In the genomic region with DNA sequence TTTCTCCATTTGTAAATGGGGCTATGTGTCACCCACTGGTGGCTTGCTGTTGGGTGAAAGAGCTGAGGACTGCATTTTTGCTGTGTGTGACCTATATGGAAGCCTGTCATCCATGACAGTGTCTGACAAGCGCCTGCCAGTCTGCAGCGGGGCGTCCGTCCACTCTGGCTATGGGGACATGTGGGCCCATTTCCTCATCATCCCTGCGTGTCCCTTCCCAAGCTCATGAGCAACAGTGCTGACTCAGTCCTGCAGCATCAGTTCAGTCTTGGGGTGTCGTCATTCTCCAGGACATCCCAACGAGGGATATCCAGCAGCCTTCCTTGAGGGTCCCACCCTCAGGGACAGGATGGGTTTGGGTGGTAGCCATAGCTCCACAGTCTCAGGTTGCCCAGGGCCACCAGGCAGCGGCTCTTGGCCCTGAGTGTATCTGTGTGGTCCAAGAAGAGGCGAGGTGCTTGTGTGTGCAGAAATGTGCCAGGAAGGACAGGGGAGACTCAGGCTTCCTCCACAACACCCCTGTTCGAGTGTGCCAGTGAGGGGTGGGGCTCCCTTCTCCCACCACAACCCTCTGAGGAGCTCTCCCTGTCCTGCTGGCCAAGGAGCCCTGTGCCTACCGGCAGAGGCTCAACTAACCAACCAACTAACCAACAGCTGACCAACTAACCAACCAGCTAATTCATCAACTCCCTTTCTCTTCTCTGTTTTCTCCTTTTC, we compare ENCODE assay signal across 28 cellular contexts. TPM values are rescaled to one million over a fixed set of nuclear protein-coding genes. Genes with fewer than 3 reads are reported as not detected.
DNase-seq lines count a peak whose midpoint lies in the region; ATAC-seq and TF ChIP-seq lines count a peak whose summit lies in the region.
"Had no signal": no experiment of that assay in that cellular context is flagged by ENCODE, and none has a peak within 500 bp of the region (broad histone marks: within the 10 kb centered on the region; RNA-seq: fewer than 3 reads in every experiment).

No MANE protein-coding gene starts in this region.

- DNase-seq in activated CD8-positive, alpha-beta memory T cell treated with anti-CD3 and anti-CD28 coated beads for 24 hours = peak; percentile 57
- no peak for DNase-seq in activated CD8-positive, alpha-beta memory T cell treated with anti-CD3 and anti-CD28 coated beads, Interleukin-2, amount 10 ng/mL, durations not matched to agents 7 days and 5 days
- no peak for DNase-seq in CD4-positive, alpha-beta T cell
- no peak for DNase-seq in naive thymus-derived CD4-positive, alpha-beta T cell
- DNase-seq in Karpas-422 (no peak), foreskin fibroblast (no peak), GM19240 (ENCODE audit: insufficient read length, low spot score) (no peak)
- DNase-seq: activated CD4-positive, alpha-beta T cell treated with anti-CD3 and anti-CD28 coated beads, Interleukin-2, amount 50 U/mL, for 1 hour; AML-193; amygdala; Caco-2; DMS79 treated with DMSO at 0.1 percent for 48 hours; GF-D8; Kasumi-1; naive B cell; NCI-H146; NCI-H524; ovary; Right ventricle myocardium superior; stomach; tibial artery had no signal

- peak overlapping the region; percentile 29 for H3K27ac ChIP-seq in CD4-positive, alpha-beta T cell (ENCODE audit: low read depth, low read length)
- peak overlapping the region; percentile 84 for H3K27ac ChIP-seq in naive thymus-derived CD4-positive, alpha-beta T cell (ENCODE audit: low read depth, low read length)
- no peak overlapping the region for H3K27ac ChIP-seq in Karpas-422 (ENCODE audit: low read length)
- H3K27ac ChIP-seq: A549, ovary, stomach, tibial artery, VCaP had no signal

- peaks cover 7% of the 10 kb centered on the region for H3K27me3 Mint-ChIP-seq in activated CD8-positive, alpha-beta memory T cell treated with anti-CD3 and anti-CD28 coated beads, Interleukin-2, amount 10 ng/mL, durations not matched to agents 7 days and 5 days
- no peaks in the 10 kb centered on the region for H3K27me3 Mint-ChIP-seq in CD4-positive, alpha-beta T cell
- no peaks in the 10 kb centered on the region for H3K27me3 Mint-ChIP-seq in activated T-helper 17 cell treated with anti-CD3 and anti-CD28 coated beads, Interleukin-2, amount 50 U/mL, for 72 hours
- peaks cover 0 to 13% (median 0%) of the 10 kb centered on the region in 5 donors for H3K27me3 Mint-ChIP-seq in naive thymus-derived CD4-positive, alpha-beta T cell

- POLR2A ChIA-PET in CD4-positive, alpha-beta T cell (lab: Charles Lee) = interaction anchor here (0.7 to 2.7 kb wide), 4 partner anchors 14 to 115 kb away, joined by 3 to 19 read pairs (median 4); no protein-coding TSS in a partner anchor
- POLR2A ChIA-PET in naive thymus-derived CD4-positive, alpha-beta T cell (lab: Charles Lee) = interaction anchor here (0.8 to 3.9 kb wide), 8 partner anchors 9 to 115 kb away, joined by 3 to 26 read pairs (median 4); no protein-coding TSS in a partner anchor

- ATAC-seq in activated CD8-positive, alpha-beta memory T cell treated with anti-CD3 and anti-CD28 coated beads, Interleukin-2, amount 10 ng/mL, durations not matched to agents 7 days and 5 days = no peak
- ATAC-seq in CD4-positive, alpha-beta T cell (ENCODE audit: poor library complexity) = no peak
- ATAC-seq in activated T-helper 17 cell treated with anti-CD3 and anti-CD28 coated beads, Interleukin-2, amount 50 U/mL, for 72 hours (replicated peaks) = no peak
- no peak for ATAC-seq in naive thymus-derived CD4-positive, alpha-beta T cell
- ATAC-seq: A549, HCT116, PC-3 had no signal

- H3K9me3 Mint-ChIP-seq in activated CD8-positive, alpha-beta memory T cell treated with anti-CD3 and anti-CD28 coated beads, Interleukin-2, amount 10 ng/mL, durations not matched to agents 7 days and 5 days (ENCODE audit: low read depth) = peaks cover 3% of the 10 kb centered on the region
- no peaks in the 10 kb centered on the region for H3K9me3 Mint-ChIP-seq in CD4-positive, alpha-beta T cell
- no peaks in the 10 kb centered on the region for H3K9me3 Mint-ChIP-seq in activated T-helper 17 cell treated with anti-CD3 and anti-CD28 coated beads, Interleukin-2, amount 50 U/mL, for 72 hours
- H3K9me3 Mint-ChIP-seq in naive thymus-derived CD4-positive, alpha-beta T cell = peaks cover 0 to 4% (median 0%) of the 10 kb centered on the region in 11 donors
- H3K9me3 Mint-ChIP-seq: mesothelial cell of epicardium; T-helper 2 cell treated with Interferon-gamma antibody and Interleukin-4, amounts not matched to agents 5 μg/mL and 100 μg/mL, for 36 hours had no signal

- intact Hi-C loops in CD4-positive, alpha-beta T cell (cut with DNase I, micrococcal nuclease) = no loop called here
- intact Hi-C loops in naive thymus-derived CD4-positive, alpha-beta T cell (cut with micrococcal nuclease) = no loop called here

- H3K4me1 ChIP-seq in naive thymus-derived CD4-positive, alpha-beta T cell (ENCODE audit: control insufficient read depth in 2 of 2, insufficient read depth in 2 of 2, low read length in 2 of 2) = peaks cover 52 to 67% of the 10 kb centered on the region in 2 donors
- no peaks in the 10 kb centered on the region for H3K4me1 ChIP-seq in Karpas-422 (ENCODE audit: low read length)
- H3K4me1 ChIP-seq: Caco-2 had no signal

- peaks cover 5% of the 10 kb centered on the region for H3K36me3 Mint-ChIP-seq in activated CD8-positive, alpha-beta memory T cell treated with anti-CD3 and anti-CD28 coated beads, Interleukin-2, amount 10 ng/mL, durations not matched to agents 7 days and 5 days
- peaks cover 18% of the 10 kb centered on the region for H3K36me3 Mint-ChIP-seq in CD4-positive, alpha-beta T cell (ENCODE audit: low read depth)
- no peaks in the 10 kb centered on the region for H3K36me3 Mint-ChIP-seq in activated T-helper 17 cell treated with anti-CD3 and anti-CD28 coated beads, Interleukin-2, amount 50 U/mL, for 72 hours (ENCODE audit: low read depth)
- H3K36me3 Mint-ChIP-seq in naive thymus-derived CD4-positive, alpha-beta T cell = peaks cover 0 to 4% (median 0%) of the 10 kb centered on the region in 5 donors
- H3K36me3 Mint-ChIP-seq: mesothelial cell of epicardium, naive B cell had no signal

- H3K27me3 ChIP-seq in CD4-positive, alpha-beta T cell (ENCODE audit: control insufficient read depth, insufficient read depth, low read length) = no peaks in the 10 kb centered on the region
- H3K27me3 ChIP-seq in naive thymus-derived CD4-positive, alpha-beta T cell (ENCODE audit: control insufficient read depth in 2 of 2, insufficient read depth in 2 of 2, low read length in 2 of 2) = no peaks in the 10 kb centered on the region
- no peaks in the 10 kb centered on the region for H3K27me3 ChIP-seq in Karpas-422 (ENCODE audit: low read length)
- H3K27me3 ChIP-seq: ovary had no signal

- H3K9ac ChIP-seq in Karpas-422 (ENCODE audit: low read length) = no peak overlapping the region

- no peaks in the 10 kb centered on the region for H3K79me2 ChIP-seq in Karpas-422 (ENCODE audit: low read length)

- no peak overlapping the region for H2AFZ ChIP-seq in Karpas-422 (ENCODE audit: low read length)

- peak overlapping the region; percentile 91 for H3K4me3 ChIP-seq in naive thymus-derived CD4-positive, alpha-beta T cell (ENCODE audit: low read length)
- no peak overlapping the region for H3K4me3 ChIP-seq in Karpas-422 (ENCODE audit: low read length)
- H3K4me3 ChIP-seq in foreskin fibroblast (ENCODE audit: low read depth in 1 of 2, low read length in 2 of 2) = no peak overlapping the region
- H3K4me3 ChIP-seq: A549, ovary, stomach, tibial artery had no signal

- CTCF ChIA-PET in activated CD8-positive, alpha-beta memory T cell treated with anti-CD3 and anti-CD28 coated beads, Interleukin-2, amount 10 ng/mL, durations not matched to agents 7 days and 5 days (lab: Charles Lee) = interaction anchor here (0.9 to 1.7 kb wide), 4 partner anchors 14 to 110 kb away, joined by 3 to 4 read pairs (median 3); no protein-coding TSS in a partner anchor
- CTCF ChIA-PET in CD4-positive, alpha-beta T cell (lab: Charles Lee) = no interaction called here
- CTCF ChIA-PET in naive thymus-derived CD4-positive, alpha-beta T cell (lab: Charles Lee) = interaction anchor here (0.6 to 1.7 kb wide), 7 partner anchors 33 to 233 kb away, joined by 3 to 4 read pairs (median 3); no protein-coding TSS in a partner anchor

- no peak overlapping the region for H3K27ac Mint-ChIP-seq in activated CD8-positive, alpha-beta memory T cell treated with anti-CD3 and anti-CD28 coated beads, Interleukin-2, amount 10 ng/mL, durations not matched to agents 7 days and 5 days
- H3K27ac Mint-ChIP-seq in CD4-positive, alpha-beta T cell = peak overlapping the region; percentile 98
- H3K27ac Mint-ChIP-seq in activated T-helper 17 cell treated with anti-CD3 and anti-CD28 coated beads, Interleukin-2, amount 50 U/mL, for 72 hours = peak overlapping the region; percentile 76
- H3K27ac Mint-ChIP-seq in naive thymus-derived CD4-positive, alpha-beta T cell = peak overlapping the region in 8 of 9 donors; percentile 83 to 98 (median 96)
- H3K27ac Mint-ChIP-seq: mesothelial cell of epicardium; naive B cell; T-helper 2 cell treated with Interferon-gamma antibody and Interleukin-4, amounts not matched to agents 5 μg/mL and 100 μg/mL, for 36 hours had no signal

- H3K4me1 Mint-ChIP-seq in activated CD8-positive, alpha-beta memory T cell treated with anti-CD3 and anti-CD28 coated beads, Interleukin-2, amount 10 ng/mL, durations not matched to agents 7 days and 5 days = peaks cover 38% of the 10 kb centered on the region
- peaks cover 84% of the 10 kb centered on the region for H3K4me1 Mint-ChIP-seq in CD4-positive, alpha-beta T cell (ENCODE audit: low read depth)
- H3K4me1 Mint-ChIP-seq in activated T-helper 17 cell treated with anti-CD3 and anti-CD28 coated beads, Interleukin-2, amount 50 U/mL, for 72 hours = peaks cover 50% of the 10 kb centered on the region
- H3K4me1 Mint-ChIP-seq in naive thymus-derived CD4-positive, alpha-beta T cell = peaks cover 45 to 89% (median 79%) of the 10 kb centered on the region in 7 donors

- no peaks in the 10 kb centered on the region for H4K20me1 ChIP-seq in Karpas-422 (ENCODE audit: insufficient read depth, low read depth, low read length)

- no peak for TF ChIP-seq CTCF in CD4-positive, alpha-beta T cell (IDR thresholded peaks at IDR 0.05)
- TF ChIP-seq CTCF in foreskin fibroblast (IDR thresholded peaks at IDR 0.05; ENCODE audit: low read depth, low read length) = no peak

- H3K4me2 ChIP-seq in Karpas-422 (ENCODE audit: low read depth, low read length, poor library complexity, severe bottlenecking) = no peak overlapping the region
- H3K4me2 ChIP-seq: A549 had no signal

- H3K9me3 ChIP-seq in CD4-positive, alpha-beta T cell (ENCODE audit: control insufficient read depth, low read length) = no peaks in the 10 kb centered on the region
- no peaks in the 10 kb centered on the region for H3K9me3 ChIP-seq in naive thymus-derived CD4-positive, alpha-beta T cell (ENCODE audit: control insufficient read depth in 2 of 3, low read length in 3 of 3)
- H3K9me3 ChIP-seq in Karpas-422 (ENCODE audit: low read length) = no peaks in the 10 kb centered on the region
- H3K9me3 ChIP-seq: A549, Caco-2, ovary, stomach, tibial artery had no signal

- peaks cover 0 to 4% (median 0%) of the 10 kb centered on the region in 3 experiments for H3K36me3 ChIP-seq in naive thymus-derived CD4-positive, alpha-beta T cell (ENCODE audit: control insufficient read depth in 2 of 3, insufficient read depth in 3 of 3, low read length in 3 of 3)
- H3K36me3 ChIP-seq in Karpas-422 (ENCODE audit: insufficient read depth, low read length) = no peaks in the 10 kb centered on the region
- H3K36me3 ChIP-seq: ovary, stomach, tibial artery had no signal

- H3K9me2 ChIP-seq in Karpas-422 (replicated peaks; ENCODE audit: insufficient read depth, low read length) = no peaks in the 10 kb centered on the region

- H3K4me3 Mint-ChIP-seq in activated CD8-positive, alpha-beta memory T cell treated with anti-CD3 and anti-CD28 coated beads, Interleukin-2, amount 10 ng/mL, durations not matched to agents 7 days and 5 days = no peak overlapping the region
- H3K4me3 Mint-ChIP-seq in CD4-positive, alpha-beta T cell = peak overlapping the region; percentile 99
- peak overlapping the region; percentile 89 for H3K4me3 Mint-ChIP-seq in activated T-helper 17 cell treated with anti-CD3 and anti-CD28 coated beads, Interleukin-2, amount 50 U/mL, for 72 hours
- peak overlapping the region in 9 of 10 donors; percentile 90 to 99 (median 98) for H3K4me3 Mint-ChIP-seq in naive thymus-derived CD4-positive, alpha-beta T cell
- H3K4me3 Mint-ChIP-seq: T-helper 2 cell treated with Interferon-gamma antibody and Interleukin-4, amounts not matched to agents 5 μg/mL and 100 μg/mL, for 36 hours had no signal

RNA-seq across cellular contexts. Expression of a gene that starts 2.1 kb away (rescaled TPM):
- 10 to 100 TPM; 72.1 to 91.2 TPM for total RNA-seq in activated CD8-positive, alpha-beta memory T cell treated with anti-CD3 and anti-CD28 coated beads, Interleukin-2, amount 10 ng/mL, durations not matched to agents 7 days and 5 days
- 10 to 100 TPM; 91.0 to 95.7 TPM for total RNA-seq in CD4-positive, alpha-beta T cell
- 10 to 100 TPM; 70.6 to 80.2 TPM for total RNA-seq in activated T-helper 17 cell treated with anti-CD3 and anti-CD28 coated beads, Interleukin-2, amount 50 U/mL, for 72 hours
- total RNA-seq in naive thymus-derived CD4-positive, alpha-beta T cell = 100 to 1,000 TPM; 141 to 341 (median 193) TPM
- polyA plus RNA-seq in naive thymus-derived CD4-positive, alpha-beta T cell = 100 to 1,000 TPM; 114 to 216 TPM
- 9.0 and 24.5 TPM in 2 replicates for total RNA-seq in Karpas-422 (2014; rRNA removed; shearing (Covaris generic); ENCODE audit: low replicate concordance)
